27 cellular contexts compared by ENCODE assay signal in genomic region chr12:85676816-85677749, GRCh38.
"Had no signal": no experiment of that assay in that cellular context is flagged by ENCODE, and none has a peak within 500 bp of the region (broad histone marks: within the 10 kb centered on the region; RNA-seq: fewer than 3 reads in every experiment).

No MANE protein-coding gene starts in this region.

- FAIRE-seq: urothelium cell line had no signal

- H3K27me3 ChIP-seq: colonic mucosa, sigmoid colon, spleen, tibial nerve, upper lobe of left lung had no signal

- DNase-seq: colonic mucosa; effector CD8-positive, alpha-beta T cell; endodermal cell; hypothalamus; immature natural killer cell; islet precursor cell; kidney glomerular epithelial cell; left colon; left ventricle myocardium superior; lower lobe of right lung; naive thymus-derived CD8-positive, alpha-beta T cell; nephron progenitor cell; nucleus accumbens; posterior cingulate gyrus; psoas muscle; right cardiac atrium; sigmoid colon; spleen; stimulated activated CD4-positive, alpha-beta T cell treated with anti-CD3 and anti-CD28 coated beads, Interleukin-4, amount 100 ng/mL, for 4 hours; stimulated activated naive CD8-positive, alpha-beta T cell treated with anti-CD3 and anti-CD28 coated beads, Interleukin-15, Interleukin-2, amounts not matched to agents 100 U/mL and 50 U/mL, for 24 hours; substantia nigra; upper lobe of left lung had no signal

- H3K36me3 ChIP-seq: colonic mucosa, lower lobe of right lung, sigmoid colon, spleen, thoracic aorta, tibial nerve, upper lobe of left lung had no signal

- H3K27me3 Mint-ChIP-seq: dendritic cell treated with granulocyte-macrophage colony-stimulating factor and Interleukin-4, amounts not matched to agents 40 ng/mL and 50 ng/mL, for 4 days; naive thymus-derived CD8-positive, alpha-beta T cell; stimulated activated memory B cell treated with anti-CD40 and anti-IgM and Interleukin-4, amounts not matched to agents 10 μg/mL and 1 μg/mL and 100 μg/mL, for 72 hours had no signal

- H3K4me3 Mint-ChIP-seq: dendritic cell treated with granulocyte-macrophage colony-stimulating factor and Interleukin-4, amounts not matched to agents 40 ng/mL and 50 ng/mL, for 4 days; endodermal cell; immature natural killer cell; naive thymus-derived CD8-positive, alpha-beta T cell; nephron progenitor cell; stimulated activated memory B cell treated with anti-CD40 and anti-IgM and Interleukin-4, amounts not matched to agents 10 μg/mL and 1 μg/mL and 100 μg/mL, for 72 hours had no signal

- H3K27ac Mint-ChIP-seq: dendritic cell treated with granulocyte-macrophage colony-stimulating factor and Interleukin-4, amounts not matched to agents 40 ng/mL and 50 ng/mL, for 4 days; endodermal cell; immature natural killer cell; naive thymus-derived CD8-positive, alpha-beta T cell; nephron progenitor cell; stimulated activated memory B cell treated with anti-CD40 and anti-IgM and Interleukin-4, amounts not matched to agents 10 μg/mL and 1 μg/mL and 100 μg/mL, for 72 hours had no signal

- ATAC-seq: left colon; left ventricle myocardium superior; naive thymus-derived CD8-positive, alpha-beta T cell; psoas muscle; right cardiac atrium; stimulated activated memory B cell treated with anti-CD40 and anti-IgM and Interleukin-4, amounts not matched to agents 10 μg/mL and 1 μg/mL and 100 μg/mL, for 72 hours; stimulated activated naive CD8-positive, alpha-beta T cell treated with anti-CD3 and anti-CD28 coated beads, Interleukin-15, Interleukin-2, amounts not matched to agents 100 U/mL and 50 U/mL, for 24 hours had no signal

- H3K4me1 ChIP-seq: colonic mucosa, lower lobe of right lung, psoas muscle, sigmoid colon, spleen, tibial nerve, upper lobe of left lung had no signal

- H3K9me3 ChIP-seq: colonic mucosa, psoas muscle, sigmoid colon, thoracic aorta had no signal

- H3K36me3 Mint-ChIP-seq: stimulated activated memory B cell treated with anti-CD40 and anti-IgM and Interleukin-4, amounts not matched to agents 10 μg/mL and 1 μg/mL and 100 μg/mL, for 72 hours had no signal

- H3K4me3 ChIP-seq: colonic mucosa, lower lobe of right lung, psoas muscle, sigmoid colon, spleen, thoracic aorta, tibial nerve, upper lobe of left lung had no signal

- H3K27ac ChIP-seq: colonic mucosa, lower lobe of right lung, psoas muscle, sigmoid colon, spleen, thoracic aorta, tibial nerve, upper lobe of left lung had no signal

- H3K4me1 Mint-ChIP-seq: endodermal cell; immature natural killer cell; naive thymus-derived CD8-positive, alpha-beta T cell; nephron progenitor cell; stimulated activated memory B cell treated with anti-CD40 and anti-IgM and Interleukin-4, amounts not matched to agents 10 μg/mL and 1 μg/mL and 100 μg/mL, for 72 hours had no signal
